In the genomic region with DNA sequence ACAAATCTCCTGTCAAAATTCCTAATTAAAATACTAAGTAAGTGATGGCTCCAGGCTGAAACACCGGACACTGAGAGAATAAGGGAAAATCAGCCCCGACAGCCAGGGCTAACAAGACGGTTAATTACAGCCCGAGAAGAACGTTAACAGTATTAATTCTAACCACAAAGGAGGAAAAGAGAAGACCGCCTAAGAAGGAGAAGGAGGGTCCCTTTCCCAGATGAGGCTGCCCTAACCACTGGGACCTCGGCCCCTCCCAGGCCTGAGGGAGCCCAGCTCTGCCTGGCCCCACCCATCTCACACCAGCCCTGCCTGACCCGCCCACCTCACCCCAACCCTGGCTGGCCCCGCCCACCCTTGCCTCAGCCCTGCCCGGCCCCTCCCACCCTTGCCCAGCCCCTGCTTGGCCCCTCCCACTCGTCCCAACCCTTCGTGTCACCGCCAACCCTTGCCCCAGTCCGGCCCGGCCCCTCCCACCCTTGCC, we compare ENCODE assay signal across 1 cellular context.
TF ChIP-seq lines count a peak whose summit lies in the region.

No MANE protein-coding gene starts in this region.

TF ChIP-seq in HEK293, 187 proteins besides CTCF, POLR2A, EP300 and RAD21 (continued from another document and continues in another):
- TF ChIP-seq KLF7 (tag by site-specific recombination; IDR thresholded peaks at IDR 0.05; ENCODE audit: borderline replicate concordance), result no peak
- TF ChIP-seq, protein P1, sequence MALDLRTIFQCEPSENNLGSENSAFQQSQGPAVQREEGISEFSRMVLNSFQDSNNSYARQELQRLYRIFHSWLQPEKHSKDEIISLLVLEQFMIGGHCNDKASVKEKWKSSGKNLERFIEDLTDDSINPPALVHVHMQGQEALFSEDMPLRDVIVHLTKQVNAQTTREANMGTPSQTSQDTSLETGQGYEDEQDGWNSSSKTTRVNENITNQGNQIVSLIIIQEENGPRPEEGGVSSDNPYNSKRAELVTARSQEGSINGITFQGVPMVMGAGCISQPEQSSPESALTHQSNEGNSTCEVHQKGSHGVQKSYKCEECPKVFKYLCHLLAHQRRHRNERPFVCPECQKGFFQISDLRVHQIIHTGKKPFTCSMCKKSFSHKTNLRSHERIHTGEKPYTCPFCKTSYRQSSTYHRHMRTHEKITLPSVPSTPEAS (tag by site-specific recombination; IDR thresholded peaks at IDR 0.05), result no peak
- TF ChIP-seq, protein P2, sequence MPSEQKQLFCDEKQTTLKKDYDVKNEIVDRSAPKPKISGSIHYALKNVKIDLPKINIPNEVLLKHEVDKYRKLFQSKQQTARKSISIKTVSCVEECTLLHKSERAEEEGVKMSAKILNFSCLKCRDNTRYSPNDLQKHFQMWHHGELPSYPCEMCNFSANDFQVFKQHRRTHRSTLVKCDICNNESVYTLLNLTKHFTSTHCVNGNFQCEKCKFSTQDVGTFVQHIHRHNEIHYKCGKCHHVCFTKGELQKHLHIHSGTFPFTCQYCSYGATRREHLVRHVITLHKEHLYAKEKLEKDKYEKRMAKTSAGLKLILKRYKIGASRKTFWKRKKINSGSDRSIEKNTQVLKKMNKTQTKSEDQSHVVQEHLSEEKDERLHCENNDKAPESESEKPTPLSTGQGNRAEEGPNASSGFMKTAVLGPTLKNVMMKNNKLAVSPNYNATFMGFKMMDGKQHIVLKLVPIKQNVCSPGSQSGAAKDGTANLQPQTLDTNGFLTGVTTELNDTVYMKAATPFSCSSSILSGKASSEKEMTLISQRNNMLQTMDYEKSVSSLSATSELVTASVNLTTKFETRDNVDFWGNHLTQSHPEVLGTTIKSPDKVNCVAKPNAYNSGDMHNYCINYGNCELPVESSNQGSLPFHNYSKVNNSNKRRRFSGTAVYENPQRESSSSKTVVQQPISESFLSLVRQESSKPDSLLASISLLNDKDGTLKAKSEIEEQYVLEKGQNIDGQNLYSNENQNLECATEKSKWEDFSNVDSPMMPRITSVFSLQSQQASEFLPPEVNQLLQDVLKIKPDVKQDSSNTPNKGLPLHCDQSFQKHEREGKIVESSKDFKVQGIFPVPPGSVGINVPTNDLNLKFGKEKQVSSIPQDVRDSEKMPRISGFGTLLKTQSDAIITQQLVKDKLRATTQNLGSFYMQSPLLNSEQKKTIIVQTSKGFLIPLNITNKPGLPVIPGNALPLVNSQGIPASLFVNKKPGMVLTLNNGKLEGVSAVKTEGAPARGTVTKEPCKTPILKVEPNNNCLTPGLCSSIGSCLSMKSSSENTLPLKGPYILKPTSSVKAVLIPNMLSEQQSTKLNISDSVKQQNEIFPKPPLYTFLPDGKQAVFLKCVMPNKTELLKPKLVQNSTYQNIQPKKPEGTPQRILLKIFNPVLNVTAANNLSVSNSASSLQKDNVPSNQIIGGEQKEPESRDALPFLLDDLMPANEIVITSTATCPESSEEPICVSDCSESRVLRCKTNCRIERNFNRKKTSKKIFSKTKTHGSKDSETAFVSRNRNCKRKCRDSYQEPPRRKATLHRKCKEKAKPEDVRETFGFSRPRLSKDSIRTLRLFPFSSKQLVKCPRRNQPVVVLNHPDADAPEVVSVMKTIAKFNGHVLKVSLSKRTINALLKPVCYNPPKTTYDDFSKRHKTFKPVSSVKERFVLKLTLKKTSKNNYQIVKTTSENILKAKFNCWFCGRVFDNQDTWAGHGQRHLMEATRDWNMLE (tag by site-specific recombination; conservative IDR thresholded peaks at IDR 0.05; ENCODE audit: low read depth), result no peak
- TF ChIP-seq ZNF155 (tag by site-specific recombination; IDR thresholded peaks at IDR 0.05), result no peak
- TF ChIP-seq KLF1 (tag by site-specific recombination; IDR thresholded peaks at IDR 0.05), result peak; percentile 75
- TF ChIP-seq SETDB1 (IDR thresholded peaks at IDR 0.05; ENCODE audit: insufficient read length, low read length), result no peak
- TF ChIP-seq, protein P3, sequence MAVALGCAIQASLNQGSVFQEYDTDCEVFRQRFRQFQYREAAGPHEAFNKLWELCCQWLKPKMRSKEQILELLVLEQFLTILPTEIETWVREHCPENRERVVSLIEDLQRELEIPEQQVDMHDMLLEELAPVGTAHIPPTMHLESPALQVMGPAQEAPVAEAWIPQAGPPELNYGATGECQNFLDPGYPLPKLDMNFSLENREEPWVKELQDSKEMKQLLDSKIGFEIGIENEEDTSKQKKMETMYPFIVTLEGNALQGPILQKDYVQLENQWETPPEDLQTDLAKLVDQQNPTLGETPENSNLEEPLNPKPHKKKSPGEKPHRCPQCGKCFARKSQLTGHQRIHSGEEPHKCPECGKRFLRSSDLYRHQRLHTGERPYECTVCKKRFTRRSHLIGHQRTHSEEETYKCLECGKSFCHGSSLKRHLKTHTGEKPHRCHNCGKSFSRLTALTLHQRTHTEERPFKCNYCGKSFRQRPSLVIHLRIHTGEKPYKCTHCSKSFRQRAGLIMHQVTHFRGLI (tag by site-specific recombination; IDR thresholded peaks at IDR 0.05), result no peak
- no peak for TF ChIP-seq ZXDB (tag by site-specific recombination; IDR thresholded peaks at IDR 0.05)
- TF ChIP-seq ZNF239 (tag by site-specific recombination; IDR thresholded peaks at IDR 0.05), result no peak
- no peak for TF ChIP-seq ZNF354C (tag by site-specific recombination; IDR thresholded peaks at IDR 0.05; ENCODE audit: borderline replicate concordance, low read depth)
- no peak for TF ChIP-seq ZNF623 (tag by site-specific recombination; IDR thresholded peaks at IDR 0.05)
- TF ChIP-seq, protein P4, sequence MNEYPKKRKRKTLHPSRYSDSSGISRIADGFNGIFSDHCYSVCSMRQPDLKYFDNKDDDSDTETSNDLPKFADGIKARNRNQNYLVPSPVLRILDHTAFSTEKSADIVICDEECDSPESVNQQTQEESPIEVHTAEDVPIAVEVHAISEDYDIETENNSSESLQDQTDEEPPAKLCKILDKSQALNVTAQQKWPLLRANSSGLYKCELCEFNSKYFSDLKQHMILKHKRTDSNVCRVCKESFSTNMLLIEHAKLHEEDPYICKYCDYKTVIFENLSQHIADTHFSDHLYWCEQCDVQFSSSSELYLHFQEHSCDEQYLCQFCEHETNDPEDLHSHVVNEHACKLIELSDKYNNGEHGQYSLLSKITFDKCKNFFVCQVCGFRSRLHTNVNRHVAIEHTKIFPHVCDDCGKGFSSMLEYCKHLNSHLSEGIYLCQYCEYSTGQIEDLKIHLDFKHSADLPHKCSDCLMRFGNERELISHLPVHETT (tag by site-specific recombination; IDR thresholded peaks at IDR 0.05), result no peak
- no peak for TF ChIP-seq ZNF529 (tag by site-specific recombination; IDR thresholded peaks at IDR 0.05; ENCODE audit: insufficient replicate concordance)
- TF ChIP-seq, protein P5, sequence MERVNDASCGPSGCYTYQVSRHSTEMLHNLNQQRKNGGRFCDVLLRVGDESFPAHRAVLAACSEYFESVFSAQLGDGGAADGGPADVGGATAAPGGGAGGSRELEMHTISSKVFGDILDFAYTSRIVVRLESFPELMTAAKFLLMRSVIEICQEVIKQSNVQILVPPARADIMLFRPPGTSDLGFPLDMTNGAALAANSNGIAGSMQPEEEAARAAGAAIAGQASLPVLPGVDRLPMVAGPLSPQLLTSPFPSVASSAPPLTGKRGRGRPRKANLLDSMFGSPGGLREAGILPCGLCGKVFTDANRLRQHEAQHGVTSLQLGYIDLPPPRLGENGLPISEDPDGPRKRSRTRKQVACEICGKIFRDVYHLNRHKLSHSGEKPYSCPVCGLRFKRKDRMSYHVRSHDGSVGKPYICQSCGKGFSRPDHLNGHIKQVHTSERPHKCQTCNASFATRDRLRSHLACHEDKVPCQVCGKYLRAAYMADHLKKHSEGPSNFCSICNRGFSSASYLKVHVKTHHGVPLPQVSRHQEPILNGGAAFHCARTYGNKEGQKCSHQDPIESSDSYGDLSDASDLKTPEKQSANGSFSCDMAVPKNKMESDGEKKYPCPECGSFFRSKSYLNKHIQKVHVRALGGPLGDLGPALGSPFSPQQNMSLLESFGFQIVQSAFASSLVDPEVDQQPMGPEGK (tag by site-specific recombination; IDR thresholded peaks at IDR 0.05), result no peak
- TF ChIP-seq ZNF501 (tag by site-specific recombination; IDR thresholded peaks at IDR 0.05), result no peak
- TF ChIP-seq KLF9 (tag by site-specific recombination; IDR thresholded peaks at IDR 0.05; ENCODE audit: low read depth), result peak; percentile 77
- no peak for TF ChIP-seq ZNF2 (tag by site-specific recombination; IDR thresholded peaks at IDR 0.05)
- TF ChIP-seq, protein P6, sequence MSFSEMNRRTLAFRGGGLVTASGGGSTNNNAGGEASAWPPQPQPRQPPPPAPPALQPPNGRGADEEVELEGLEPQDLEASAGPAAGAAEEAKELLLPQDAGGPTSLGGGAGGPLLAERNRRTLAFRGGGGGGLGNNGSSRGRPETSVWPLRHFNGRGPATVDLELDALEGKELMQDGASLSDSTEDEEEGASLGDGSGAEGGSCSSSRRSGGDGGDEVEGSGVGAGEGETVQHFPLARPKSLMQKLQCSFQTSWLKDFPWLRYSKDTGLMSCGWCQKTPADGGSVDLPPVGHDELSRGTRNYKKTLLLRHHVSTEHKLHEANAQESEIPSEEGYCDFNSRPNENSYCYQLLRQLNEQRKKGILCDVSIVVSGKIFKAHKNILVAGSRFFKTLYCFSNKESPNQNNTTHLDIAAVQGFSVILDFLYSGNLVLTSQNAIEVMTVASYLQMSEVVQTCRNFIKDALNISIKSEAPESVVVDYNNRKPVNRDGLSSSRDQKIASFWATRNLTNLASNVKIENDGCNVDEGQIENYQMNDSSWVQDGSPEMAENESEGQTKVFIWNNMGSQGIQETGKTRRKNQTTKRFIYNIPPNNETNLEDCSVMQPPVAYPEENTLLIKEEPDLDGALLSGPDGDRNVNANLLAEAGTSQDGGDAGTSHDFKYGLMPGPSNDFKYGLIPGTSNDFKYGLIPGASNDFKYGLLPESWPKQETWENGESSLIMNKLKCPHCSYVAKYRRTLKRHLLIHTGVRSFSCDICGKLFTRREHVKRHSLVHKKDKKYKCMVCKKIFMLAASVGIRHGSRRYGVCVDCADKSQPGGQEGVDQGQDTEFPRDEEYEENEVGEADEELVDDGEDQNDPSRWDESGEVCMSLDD (tag by site-specific recombination; IDR thresholded peaks at IDR 0.05), result no peak
- TF ChIP-seq KLF8 (tag by site-specific recombination; IDR thresholded peaks at IDR 0.05), result 0 out of 2 replicates have a peak, but pooled peaks have one; percentile 19
- TF ChIP-seq, protein P7, sequence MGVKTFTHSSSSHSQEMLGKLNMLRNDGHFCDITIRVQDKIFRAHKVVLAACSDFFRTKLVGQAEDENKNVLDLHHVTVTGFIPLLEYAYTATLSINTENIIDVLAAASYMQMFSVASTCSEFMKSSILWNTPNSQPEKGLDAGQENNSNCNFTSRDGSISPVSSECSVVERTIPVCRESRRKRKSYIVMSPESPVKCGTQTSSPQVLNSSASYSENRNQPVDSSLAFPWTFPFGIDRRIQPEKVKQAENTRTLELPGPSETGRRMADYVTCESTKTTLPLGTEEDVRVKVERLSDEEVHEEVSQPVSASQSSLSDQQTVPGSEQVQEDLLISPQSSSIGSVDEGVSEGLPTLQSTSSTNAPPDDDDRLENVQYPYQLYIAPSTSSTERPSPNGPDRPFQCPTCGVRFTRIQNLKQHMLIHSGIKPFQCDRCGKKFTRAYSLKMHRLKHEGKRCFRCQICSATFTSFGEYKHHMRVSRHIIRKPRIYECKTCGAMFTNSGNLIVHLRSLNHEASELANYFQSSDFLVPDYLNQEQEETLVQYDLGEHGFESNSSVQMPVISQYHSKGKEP (tag by site-specific recombination; IDR thresholded peaks at IDR 0.05), result no peak
- TF ChIP-seq, protein P8, sequence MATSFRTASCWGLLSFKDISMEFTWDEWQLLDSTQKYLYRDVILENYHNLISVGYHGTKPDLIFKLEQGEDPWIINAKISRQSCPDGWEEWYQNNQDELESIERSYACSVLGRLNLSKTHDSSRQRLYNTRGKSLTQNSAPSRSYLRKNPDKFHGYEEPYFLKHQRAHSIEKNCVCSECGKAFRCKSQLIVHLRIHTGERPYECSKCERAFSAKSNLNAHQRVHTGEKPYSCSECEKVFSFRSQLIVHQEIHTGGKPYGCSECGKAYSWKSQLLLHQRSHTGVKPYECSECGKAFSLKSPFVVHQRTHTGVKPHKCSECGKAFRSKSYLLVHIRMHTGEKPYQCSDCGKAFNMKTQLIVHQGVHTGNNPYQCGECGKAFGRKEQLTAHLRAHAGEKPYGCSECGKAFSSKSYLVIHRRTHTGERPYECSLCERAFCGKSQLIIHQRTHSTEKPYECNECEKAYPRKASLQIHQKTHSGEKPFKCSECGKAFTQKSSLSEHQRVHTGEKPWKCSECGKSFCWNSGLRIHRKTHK (tag by site-specific recombination; IDR thresholded peaks at IDR 0.05), result no peak
- TF ChIP-seq ZNF792 (tag by site-specific recombination; IDR thresholded peaks at IDR 0.05), result no peak
- TF ChIP-seq ZNF610 (tag by site-specific recombination; IDR thresholded peaks at IDR 0.05; ENCODE audit: borderline replicate concordance), result no peak
- no peak for TF ChIP-seq ZNF221 (tag by site-specific recombination; IDR thresholded peaks at IDR 0.05; ENCODE audit: borderline replicate concordance)
- TF ChIP-seq, protein P9, sequence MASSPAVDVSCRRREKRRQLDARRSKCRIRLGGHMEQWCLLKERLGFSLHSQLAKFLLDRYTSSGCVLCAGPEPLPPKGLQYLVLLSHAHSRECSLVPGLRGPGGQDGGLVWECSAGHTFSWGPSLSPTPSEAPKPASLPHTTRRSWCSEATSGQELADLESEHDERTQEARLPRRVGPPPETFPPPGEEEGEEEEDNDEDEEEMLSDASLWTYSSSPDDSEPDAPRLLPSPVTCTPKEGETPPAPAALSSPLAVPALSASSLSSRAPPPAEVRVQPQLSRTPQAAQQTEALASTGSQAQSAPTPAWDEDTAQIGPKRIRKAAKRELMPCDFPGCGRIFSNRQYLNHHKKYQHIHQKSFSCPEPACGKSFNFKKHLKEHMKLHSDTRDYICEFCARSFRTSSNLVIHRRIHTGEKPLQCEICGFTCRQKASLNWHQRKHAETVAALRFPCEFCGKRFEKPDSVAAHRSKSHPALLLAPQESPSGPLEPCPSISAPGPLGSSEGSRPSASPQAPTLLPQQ (tag by site-specific recombination; IDR thresholded peaks at IDR 0.05), result no peak
- TF ChIP-seq MYNN (tag by site-specific recombination; IDR thresholded peaks at IDR 0.05; ENCODE audit: borderline replicate concordance), result no peak
- TF ChIP-seq ZNF837 (tag by site-specific recombination; IDR thresholded peaks at IDR 0.05), result no peak
- TF ChIP-seq, protein P10, sequence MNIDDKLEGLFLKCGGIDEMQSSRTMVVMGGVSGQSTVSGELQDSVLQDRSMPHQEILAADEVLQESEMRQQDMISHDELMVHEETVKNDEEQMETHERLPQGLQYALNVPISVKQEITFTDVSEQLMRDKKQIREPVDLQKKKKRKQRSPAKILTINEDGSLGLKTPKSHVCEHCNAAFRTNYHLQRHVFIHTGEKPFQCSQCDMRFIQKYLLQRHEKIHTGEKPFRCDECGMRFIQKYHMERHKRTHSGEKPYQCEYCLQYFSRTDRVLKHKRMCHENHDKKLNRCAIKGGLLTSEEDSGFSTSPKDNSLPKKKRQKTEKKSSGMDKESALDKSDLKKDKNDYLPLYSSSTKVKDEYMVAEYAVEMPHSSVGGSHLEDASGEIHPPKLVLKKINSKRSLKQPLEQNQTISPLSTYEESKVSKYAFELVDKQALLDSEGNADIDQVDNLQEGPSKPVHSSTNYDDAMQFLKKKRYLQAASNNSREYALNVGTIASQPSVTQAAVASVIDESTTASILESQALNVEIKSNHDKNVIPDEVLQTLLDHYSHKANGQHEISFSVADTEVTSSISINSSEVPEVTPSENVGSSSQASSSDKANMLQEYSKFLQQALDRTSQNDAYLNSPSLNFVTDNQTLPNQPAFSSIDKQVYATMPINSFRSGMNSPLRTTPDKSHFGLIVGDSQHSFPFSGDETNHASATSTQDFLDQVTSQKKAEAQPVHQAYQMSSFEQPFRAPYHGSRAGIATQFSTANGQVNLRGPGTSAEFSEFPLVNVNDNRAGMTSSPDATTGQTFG (tag by site-specific recombination; IDR thresholded peaks at IDR 0.05; ENCODE audit: borderline replicate concordance), result no peak
- 0 out of 2 replicates have a peak, but pooled peaks have one; percentile 40 for TF ChIP-seq KLF10 (tag by site-specific recombination; IDR thresholded peaks at IDR 0.05)
- TF ChIP-seq ZNF624 (tag by site-specific recombination; IDR thresholded peaks at IDR 0.05), result no peak
- TF ChIP-seq ZNF174 (tag by site-specific recombination; IDR thresholded peaks at IDR 0.05), result no peak
- TF ChIP-seq ZNF747 (tag by site-specific recombination; IDR thresholded peaks at IDR 0.05), result no peak
- TF ChIP-seq OVOL3 (tag by site-specific recombination; IDR thresholded peaks at IDR 0.05), result no peak
